ENCODE assay signal across 8 cellular contexts in genomic region chr6:157823523-157824370, GRCh38. TPM values are rescaled to one million over a fixed set of nuclear protein-coding genes. Genes with fewer than 3 reads are reported as not detected.
DNase-seq lines count a peak whose midpoint lies in the region; ATAC-seq and TF ChIP-seq lines count a peak whose summit lies in the region.

No MANE protein-coding gene starts in this region.

- H3K4me3 Mint-ChIP-seq in T-cell = peak overlapping the region; percentile 93 to 97 (median 94)

- no peaks in the 10 kb centered on the region for H3K9me3 Mint-ChIP-seq in T-cell

- TF ChIP-seq POLR2A in adrenal gland (IDR thresholded peaks at IDR 0.05) (peak in 1 of 2 donors; percentile 58), sigmoid colon (IDR thresholded peaks at IDR 0.05) (no peak)

- TF ChIP-seq CTCF in adrenal gland (IDR thresholded peaks at IDR 0.05) (peak in 1 of 6 experiments; percentile 7), sigmoid colon (IDR thresholded peaks at IDR 0.05) (peak in 1 of 4 experiments; percentile 14)

- peaks cover 0 to 17% of the 10 kb centered on the region in 2 donors for H3K4me1 ChIP-seq in adrenal gland (replicated peaks in 1 of 2)
- peaks cover 2% of the 10 kb centered on the region for H3K4me1 ChIP-seq in right cardiac atrium (ENCODE audit: control insufficient read depth, insufficient read depth, low read length)
- H3K4me1 ChIP-seq in sigmoid colon = peaks cover 0 to 31% (median 22%) of the 10 kb centered on the region in 4 donors

- DNase-seq in C1 segment of cervical spinal cord (lab: John Stamatoyannopoulos, UW) = peak in 9 of 14 donors; percentile 26 to 74 (median 43)
- DNase-seq in T-cell = peak in 33 of 34 experiments; percentile 39 to 91 (median 78)
- peak; percentile 63 to 87 (median 75) for DNase-seq in adrenal gland
- peak; percentile 45 to 72 (median 68) for DNase-seq in right cardiac atrium
- DNase-seq in sigmoid colon = peak; percentile 83
- DNase-seq in epidermal melanocyte (ENCODE audit: insufficient read length, low spot score) = no peak

- 0 to 1% (median 0%) methylated on average over 16 to 74 of the region's 74 CpGs for WGBS in adrenal gland, 4 donors
- under 1% methylated on average over 74 of the region's 74 CpGs for WGBS in right cardiac atrium
- 0% methylated on average over 74 of the region's 74 CpGs for WGBS in sigmoid colon, 2 donors

- H3K4me3 ChIP-seq in adrenal gland (peak overlapping the region; percentile 64 to 100 (median 90)), right cardiac atrium (ENCODE audit: low read length) (peak overlapping the region; percentile 90), sigmoid colon (peak overlapping the region; percentile 82 to 98 (median 92))

- TF ChIP-seq EP300 in sigmoid colon (IDR thresholded peaks at IDR 0.05) = no peak

- intact Hi-C loops in adrenal gland (cut with DNase I) = loop anchor here in 1 of 2 donors (10.0 kb wide), 1 partner anchor 51 kb away; no protein-coding TSS in a partner anchor
- intact Hi-C loops in right cardiac atrium (cut with DNase I) = no loop called here
- intact Hi-C loops in sigmoid colon (cut with DNase I) = loop anchor here (2.0 to 5.0 kb wide), 3 partner anchors 49 to 249 kb away; no protein-coding TSS in a partner anchor

- POLR2A ChIA-PET in T-cell (lab: Charles Lee) = interaction anchor here in 1 of 2 donors (0.8 to 1.0 kb wide), 2 partner anchors 61 to 99 kb away, joined by 3 to 8 read pairs; no protein-coding TSS in a partner anchor

- H3K27ac Mint-ChIP-seq in T-cell = peak overlapping the region; percentile 97

- H3K27me3 ChIP-seq in adrenal gland = no peaks in the 10 kb centered on the region
- H3K27me3 ChIP-seq in right cardiac atrium (ENCODE audit: control insufficient read depth, insufficient read depth) = no peaks in the 10 kb centered on the region
- no peaks in the 10 kb centered on the region for H3K27me3 ChIP-seq in sigmoid colon

- H3K9me3 ChIP-seq in adrenal gland (replicated peaks in 1 of 3) = no peaks in the 10 kb centered on the region
- H3K9me3 ChIP-seq in right cardiac atrium (ENCODE audit: control insufficient read depth, low read length) = no peaks in the 10 kb centered on the region
- H3K9me3 ChIP-seq in sigmoid colon = no peaks in the 10 kb centered on the region

- no peaks in the 10 kb centered on the region for H3K27me3 Mint-ChIP-seq in T-cell

- CTCF ChIA-PET in T-cell (lab: Charles Lee) = interaction anchor here in 1 of 2 donors (1.0 kb wide), 2 partner anchors 50 to 61 kb away, joined by 3 to 5 read pairs; no protein-coding TSS in a partner anchor

- peaks cover 36 to 43% (median 39%) of the 10 kb centered on the region in 3 donors for H3K4me1 Mint-ChIP-seq in T-cell

- H3K27ac ChIP-seq in adrenal gland = peak overlapping the region; percentile 79 to 100 (median 99)
- peak overlapping the region; percentile 91 for H3K27ac ChIP-seq in right cardiac atrium (ENCODE audit: low read length)
- peak overlapping the region; percentile 98 to 99 (median 98) for H3K27ac ChIP-seq in sigmoid colon

- H3K36me3 ChIP-seq in adrenal gland (replicated peaks in 1 of 2) (no peaks in the 10 kb centered on the region), sigmoid colon (no peaks in the 10 kb centered on the region)

- H3K36me3 Mint-ChIP-seq in T-cell = peaks cover 3% of the 10 kb centered on the region

- peak; percentile 34 for ATAC-seq in GM19397 (IDR thresholded peaks at IDR 0.05; ENCODE audit: unreplicated experiment)
- ATAC-seq in HG03521 (IDR thresholded peaks at IDR 0.05; ENCODE audit: unreplicated experiment) = peak; percentile 40
- ATAC-seq in T-cell (replicated peaks in 1 of 4) = peak; percentile 48 to 79 (median 53)
- ATAC-seq in right cardiac atrium = peak; percentile 36 to 48

RNA-seq across cellular contexts. Expression of gene SNX9, which starts 0.7 kb away (rescaled TPM):
- total RNA-seq in T-cell = 10 to 100 TPM; 20.5 to 25.9 (median 23.7) TPM
- total RNA-seq in adrenal gland = 10 to 100 TPM; 42.2 to 59.6 (median 52.3) TPM
- 10 to 100 TPM; 27.7 to 49.9 (median 38.1) TPM for polyA plus RNA-seq in adrenal gland
- 10 to 100 TPM; 33.0 to 41.9 (median 38.7) TPM for total RNA-seq in right cardiac atrium
- polyA plus RNA-seq in right cardiac atrium = 24.1 TPM
- 10 to 100 TPM; 48.5 to 68.1 (median 63.1) TPM for total RNA-seq in sigmoid colon
- 10 to 100 TPM; 42.6 to 72.6 (median 60.1) TPM for polyA plus RNA-seq in sigmoid colon
